Comparison of ENCODE assay signal across 14 cellular contexts in genomic region chr2:18432999-18433398, GRCh38.
DNase-seq lines count a peak whose midpoint lies in the region; ATAC-seq and TF ChIP-seq lines count a peak whose summit lies in the region.
"Had no signal": no experiment of that assay in that cellular context is flagged by ENCODE, and none has a peak within 500 bp of the region (broad histone marks: within the 10 kb centered on the region; RNA-seq: fewer than 3 reads in every experiment).

No MANE protein-coding gene starts in this region.

- H2BK15ac ChIP-seq in mesendoderm (replicated peaks; ENCODE audit: low read depth) = no peak overlapping the region

- H3K4me2 ChIP-seq in mesendoderm (ENCODE audit: low read length) = no peak overlapping the region
- H3K4me2 ChIP-seq: BLaER1 had no signal

- H2BK5ac ChIP-seq in mesendoderm (ENCODE audit: low read length) = no peak overlapping the region

- intact Hi-C loops in thyroid gland (cut with DNase I) = no loop called here

- DNase-seq in WTC11 (ENCODE audit: low spot score) = peak; percentile 24
- DNase-seq in fibroblast of pulmonary artery (ENCODE audit: low read depth) = peak; percentile 31
- peak; percentile 44 for DNase-seq in mesendoderm
- peak; percentile 22 to 31 for DNase-seq in thyroid gland
- no peak for DNase-seq in NCI-H69 (lab: John Stamatoyannopoulos, UW)
- DNase-seq in HPDE6-E6E7 (ENCODE audit: extremely low spot score) = no peak
- DNase-seq in glomerular visceral epithelial cell (ENCODE audit: extremely low spot score) = no peak
- DNase-seq: activated CD4-positive, alpha-beta T cell treated with anti-CD3 and anti-CD28 coated beads, Interleukin-2, amount 10 ng/mL, durations not matched to agents 7 days and 5 days; NCI-H1436; NCI-H446 treated with DMSO at 0.1 percent for 48 hours; stimulated activated CD4-positive, alpha-beta T cell treated with anti-CD3 and anti-CD28 coated beads, Interleukin-15, amount 100 ng/mL, for 24 hours had no signal

- no peak overlapping the region for H3K4me3 Mint-ChIP-seq in WTC11
- H3K4me3 Mint-ChIP-seq: activated CD4-positive, alpha-beta T cell treated with anti-CD3 and anti-CD28 coated beads, Interleukin-2, amount 10 ng/mL, durations not matched to agents 7 days and 5 days; central memory CD8-positive, alpha-beta T cell had no signal

- H3K79me1 ChIP-seq in mesendoderm (ENCODE audit: low read length) = no peaks in the 10 kb centered on the region

- H3K27me3 ChIP-seq in mesendoderm (ENCODE audit: insufficient read depth, low read length, poor library complexity) = no peaks in the 10 kb centered on the region
- no peaks in the 10 kb centered on the region for H3K27me3 ChIP-seq in thyroid gland
- H3K27me3 ChIP-seq: BLaER1 had no signal

- H3K36me3 Mint-ChIP-seq in WTC11 = no peaks in the 10 kb centered on the region
- H3K36me3 Mint-ChIP-seq: activated naive CD4-positive, alpha-beta T cell treated with anti-CD3 and anti-CD28 coated beads, Interleukin-2, amount 50 U/mL, for 72 hours had no signal

- POLR2A ChIA-PET in WTC11 (lab: Charles Lee) = no interaction called here

- no peak overlapping the region for H3K23ac ChIP-seq in mesendoderm (ENCODE audit: low read length)

- H2BK120ac ChIP-seq in mesendoderm (ENCODE audit: low read depth, low read length) = no peak overlapping the region

- TF ChIP-seq POLR2A in thyroid gland (IDR thresholded peaks at IDR 0.05) = no peak

- H3K4me3 ChIP-seq in fibroblast of pulmonary artery (replicated peaks; ENCODE audit: low read depth, low read length) (no peak overlapping the region), mesendoderm (ENCODE audit: low read length) (no peak overlapping the region), thyroid gland (replicated peaks in 1 of 3) (no peak overlapping the region)
- H3K4me3 ChIP-seq: BLaER1 had no signal

- H3K27ac ChIP-seq in mesendoderm (ENCODE audit: low read depth, low read length) (no peak overlapping the region), thyroid gland (no peak overlapping the region)
- H3K27ac ChIP-seq: BLaER1 had no signal

- no peak overlapping the region for H3K27ac Mint-ChIP-seq in WTC11
- H3K27ac Mint-ChIP-seq: activated CD4-positive, alpha-beta T cell treated with anti-CD3 and anti-CD28 coated beads, Interleukin-2, amount 10 ng/mL, durations not matched to agents 7 days and 5 days; activated naive CD4-positive, alpha-beta T cell treated with anti-CD3 and anti-CD28 coated beads, Interleukin-2, amount 50 U/mL, for 72 hours had no signal

- H3K18ac ChIP-seq in mesendoderm (ENCODE audit: low read length) = no peak overlapping the region

- H3K4ac ChIP-seq in mesendoderm (ENCODE audit: low read depth, low read length) = no peak overlapping the region

- H3K9me3 Mint-ChIP-seq in WTC11 = no peaks in the 10 kb centered on the region; the same call in 1 of the 2 replicates
- H3K9me3 Mint-ChIP-seq: activated CD4-positive, alpha-beta T cell treated with anti-CD3 and anti-CD28 coated beads, Interleukin-2, amount 10 ng/mL, durations not matched to agents 7 days and 5 days; activated naive CD4-positive, alpha-beta T cell treated with anti-CD3 and anti-CD28 coated beads, Interleukin-2, amount 50 U/mL, for 72 hours; central memory CD8-positive, alpha-beta T cell had no signal

- no peaks in the 10 kb centered on the region for H3K36me3 ChIP-seq in mesendoderm (ENCODE audit: control insufficient read depth, insufficient read depth, low read length)
- H3K36me3 ChIP-seq in thyroid gland = no peaks in the 10 kb centered on the region
- H3K36me3 ChIP-seq: BLaER1 had no signal

- no peaks in the 10 kb centered on the region for H3K79me2 ChIP-seq in mesendoderm (ENCODE audit: control insufficient read depth, insufficient read depth, low read length)

- no peaks in the 10 kb centered on the region for H3K4me1 ChIP-seq in mesendoderm (ENCODE audit: control insufficient read depth, low read depth, low read length)
- peaks cover 0 to 6% of the 10 kb centered on the region in 2 donors for H3K4me1 ChIP-seq in thyroid gland

- H3K4me1 Mint-ChIP-seq in WTC11 = no peaks in the 10 kb centered on the region
- H3K4me1 Mint-ChIP-seq: activated CD4-positive, alpha-beta T cell treated with anti-CD3 and anti-CD28 coated beads, Interleukin-2, amount 10 ng/mL, durations not matched to agents 7 days and 5 days; central memory CD8-positive, alpha-beta T cell had no signal

- no peak overlapping the region for H4K5ac ChIP-seq in mesendoderm (ENCODE audit: low read length)

- no CpG with 5 or more reads among the region's 5 CpGs for WGBS in mesendoderm (ENCODE audit: extremely low coverage, insufficient coverage, low lambda C conversion rate)
- WGBS in thyroid gland, 2 donors = 20 to 24% methylated on average over 5 of the region's 5 CpGs

- H3K56ac ChIP-seq in mesendoderm (ENCODE audit: low read length) = no peak overlapping the region

- CTCF ChIA-PET in WTC11 (lab: Charles Lee) = interaction anchor here (1.2 kb wide), 1 partner anchor 46 kb away, joined by 8 read pairs; no protein-coding TSS in a partner anchor

- H4K8ac ChIP-seq in mesendoderm (ENCODE audit: low read depth, low read length) = peak overlapping the region; percentile 28

- H3K9me3 ChIP-seq in thyroid gland = no peaks in the 10 kb centered on the region

- H2AK5ac ChIP-seq in mesendoderm (ENCODE audit: low read length) = no peak overlapping the region

- H3K9ac ChIP-seq in mesendoderm (ENCODE audit: low read length) = no peak overlapping the region
- H3K9ac ChIP-seq: BLaER1 had no signal

- no peaks in the 10 kb centered on the region for H3K27me3 Mint-ChIP-seq in WTC11 (ENCODE audit: low read depth)

- TF ChIP-seq CTCF in WTC11 (IDR thresholded peaks at IDR 0.05) (no peak), fibroblast of pulmonary artery (IDR thresholded peaks at IDR 0.05; ENCODE audit: low read length, missing control alignments) (no peak), thyroid gland (IDR thresholded peaks at IDR 0.05) (no peak)

- peak; percentile 90 for ATAC-seq in WTC11
- ATAC-seq: activated naive CD4-positive, alpha-beta T cell treated with anti-CD3 and anti-CD28 coated beads, Interleukin-2, amount 50 U/mL, for 72 hours had no signal

TF ChIP-seq in WTC11, 78 proteins besides CTCF, POLR2A, EP300 and RAD21 (continues in another document):
- no peak for TF ChIP-seq ARID4B (CRISPR knock-in tag; IDR thresholded peaks at IDR 0.05; ENCODE audit: borderline replicate concordance)
- no peak for TF ChIP-seq MYBL2 (CRISPR knock-in tag; IDR thresholded peaks at IDR 0.05)
- no peak for TF ChIP-seq ZNF671 (CRISPR knock-in tag; IDR thresholded peaks at IDR 0.05)
- TF ChIP-seq RELA (CRISPR knock-in tag; IDR thresholded peaks at IDR 0.05; ENCODE audit: borderline replicate concordance) = no peak
- no peak for TF ChIP-seq ZNF121 (CRISPR knock-in tag; IDR thresholded peaks at IDR 0.05)
- TF ChIP-seq MXD4 (CRISPR knock-in tag; IDR thresholded peaks at IDR 0.05; ENCODE audit: borderline replicate concordance) = no peak
- TF ChIP-seq ZMAT4 (CRISPR knock-in tag; IDR thresholded peaks at IDR 0.05) = no peak

Comparison
In these comparisons a context has a peak if more than half of its experiments do, and no peak if none do; other contexts are left out.
1. DNase-seq: peak in WTC11 (single experiment), fibroblast of pulmonary artery (single experiment), mesendoderm (single experiment) and thyroid gland (2 of 2); none in NCI-H69 (single experiment), HPDE6-E6E7 (single experiment) and glomerular visceral epithelial cell (single experiment).